In genomic region chr5:171315925-171316257, GRCh38 we compare ENCODE assay signal across 17 cellular contexts. TPM values are rescaled to one million over a fixed set of nuclear protein-coding genes. Genes with fewer than 3 reads are reported as not detected.
DNase-seq lines count a peak whose midpoint lies in the region; ATAC-seq and TF ChIP-seq lines count a peak whose summit lies in the region.
"Had no signal": no experiment of that assay in that cellular context is flagged by ENCODE, and none has a peak within 500 bp of the region (broad histone marks: within the 10 kb centered on the region; RNA-seq: fewer than 3 reads in every experiment).

No MANE protein-coding gene starts in this region.

- DNase-seq in heart right ventricle, result no peak
- no peak for DNase-seq in cardiac septum (ENCODE audit: low spot score)
- DNase-seq in chondrocyte (ENCODE audit: low spot score), result no peak
- no peak for DNase-seq in type B pancreatic cell (ENCODE audit: extremely low spot score, unreplicated experiment)
- no peak for DNase-seq in NCI-H187 (lab: John Stamatoyannopoulos, UW)
- DNase-seq in upper lobe of left lung, result no peak
- DNase-seq: activated CD8-positive, alpha-beta memory T cell treated with anti-CD3 and anti-CD28 coated beads, Interleukin-2, amount 50 U/mL, for 4 hours; activated naive CD4-positive, alpha-beta T cell treated with anti-CD3 and anti-CD28 coated beads, Interleukin-2, amount 10 ng/mL, durations not matched to agents 7 days and 5 days; effector CD8-positive, alpha-beta T cell; lower lobe of right lung; NCI-H2081 treated with DMSO at 0.1 percent for 48 hours; NCI-H69; right lobe of liver; stimulated activated CD4-positive, alpha-beta T cell treated with anti-CD3 and anti-CD28 coated beads, Interleukin-2, amount 100 ng/mL, for 48 hours had no signal

- peaks cover 82% of the 10 kb centered on the region for H3K27me3 Mint-ChIP-seq in chondrocyte (ENCODE audit: low read depth)
- peaks cover 99% of the 10 kb centered on the region for H3K27me3 Mint-ChIP-seq in nephron (ENCODE audit: low read depth)
- peaks cover 92% of the 10 kb centered on the region for H3K27me3 Mint-ChIP-seq in type B pancreatic cell

- H3K36me3 Mint-ChIP-seq in chondrocyte (ENCODE audit: low read depth) (peaks cover 2% of the 10 kb centered on the region), nephron (ENCODE audit: low read depth) (no peaks in the 10 kb centered on the region), type B pancreatic cell (no peaks in the 10 kb centered on the region)

- no peaks in the 10 kb centered on the region for H3K9me3 ChIP-seq in heart right ventricle
- no peaks in the 10 kb centered on the region for H3K9me3 ChIP-seq in upper lobe of left lung
- H3K9me3 ChIP-seq: lower lobe of right lung, right lobe of liver had no signal

- no peak for TF ChIP-seq EP300 in upper lobe of left lung (IDR thresholded peaks at IDR 0.05)

- no peaks in the 10 kb centered on the region for H3K9me3 Mint-ChIP-seq in chondrocyte (ENCODE audit: low read depth)
- peaks cover 2% of the 10 kb centered on the region for H3K9me3 Mint-ChIP-seq in nephron
- no peaks in the 10 kb centered on the region for H3K9me3 Mint-ChIP-seq in type B pancreatic cell
- H3K9me3 Mint-ChIP-seq: activated naive CD4-positive, alpha-beta T cell treated with anti-CD3 and anti-CD28 coated beads, Interleukin-2, amount 10 ng/mL, durations not matched to agents 7 days and 5 days had no signal

- peak overlapping the region; percentile 57 for H3K4me3 Mint-ChIP-seq in chondrocyte (ENCODE audit: unreplicated experiment)
- H3K4me3 Mint-ChIP-seq in nephron, result peak overlapping the region; percentile 40 to 52 (median 50)
- H3K4me3 Mint-ChIP-seq in type B pancreatic cell, result peak overlapping the region; percentile 60
- H3K4me3 Mint-ChIP-seq: activated naive CD4-positive, alpha-beta T cell treated with anti-CD3 and anti-CD28 coated beads, Interleukin-2, amount 10 ng/mL, durations not matched to agents 7 days and 5 days had no signal

- H3K4me1 ChIP-seq in heart right ventricle, result peaks cover 12 to 57% (median 51%) of the 10 kb centered on the region in 9 donors
- H3K4me1 ChIP-seq in upper lobe of left lung, result peaks cover 42 to 58% (median 52%) of the 10 kb centered on the region in 4 donors

- H3K27me3 ChIP-seq in heart right ventricle (peaks cover 63 to 100% (median 100%) of the 10 kb centered on the region in 7 donors), upper lobe of left lung (peaks cover 0 to 78% (median 46%) of the 10 kb centered on the region in 4 donors)

- intact Hi-C loops in heart right ventricle (cut with DNase I), result no loop called here
- intact Hi-C loops in cardiac septum (cut with DNase I), result no loop called here

- no peak overlapping the region for H3K27ac Mint-ChIP-seq in chondrocyte (ENCODE audit: unreplicated experiment)
- H3K27ac Mint-ChIP-seq in nephron, result no peak overlapping the region
- H3K27ac Mint-ChIP-seq in type B pancreatic cell, result no peak overlapping the region
- H3K27ac Mint-ChIP-seq: activated naive CD4-positive, alpha-beta T cell treated with anti-CD3 and anti-CD28 coated beads, Interleukin-2, amount 10 ng/mL, durations not matched to agents 7 days and 5 days had no signal

- H3K4me1 Mint-ChIP-seq in chondrocyte (ENCODE audit: low read depth), result peaks cover 23% of the 10 kb centered on the region
- H3K4me1 Mint-ChIP-seq in nephron, result peaks cover 12% of the 10 kb centered on the region
- H3K4me1 Mint-ChIP-seq in type B pancreatic cell (ENCODE audit: unreplicated experiment), result peaks cover 6% of the 10 kb centered on the region

- no peak for TF ChIP-seq POLR2A in upper lobe of left lung (IDR thresholded peaks at IDR 0.05)

- TF ChIP-seq CTCF in heart right ventricle (IDR thresholded peaks at IDR 0.05) (no peak), chondrocyte (IDR thresholded peaks at IDR 0.05) (no peak), nephron (IDR thresholded peaks at IDR 0.05; ENCODE audit: unreplicated experiment in 3 of 3) (no peak), type B pancreatic cell (conservative IDR thresholded peaks at IDR 0.05) (no peak), upper lobe of left lung (IDR thresholded peaks at IDR 0.05) (no peak)

- WGBS in heart right ventricle, 2 donors, result 9 to 11% methylated on average over 20 of the region's 20 CpGs
- WGBS in upper lobe of left lung, 2 donors, result 16 to 19% methylated on average over 20 of the region's 20 CpGs

- H3K27ac ChIP-seq in heart right ventricle (no peak overlapping the region), upper lobe of left lung (no peak overlapping the region)
- H3K27ac ChIP-seq: lower lobe of right lung, right lobe of liver had no signal

- ATAC-seq in heart right ventricle, result no peak
- ATAC-seq in upper lobe of left lung (ENCODE audit: low FRiP score in 2 of 2), result no peak
- ATAC-seq in GM18498 (IDR thresholded peaks at IDR 0.05; ENCODE audit: unreplicated experiment), result no peak

- H3K4me3 ChIP-seq in heart right ventricle (peak overlapping the region in 8 of 10 donors; percentile 9 to 38 (median 24)), upper lobe of left lung (peak overlapping the region in 2 of 4 donors; percentile 22 to 25)

- H3K36me3 ChIP-seq in heart right ventricle (no peaks in the 10 kb centered on the region), upper lobe of left lung (no peaks in the 10 kb centered on the region)
- H3K36me3 ChIP-seq: lower lobe of right lung, right lobe of liver had no signal

RNA-seq across cellular contexts. Expression of gene TLX3, which starts 6.8 kb away (rescaled TPM):
- total RNA-seq in heart right ventricle, result not detected
- not detected for polyA plus RNA-seq in heart right ventricle
- total RNA-seq in cardiac septum, result not detected
- not detected in 3 replicates for total RNA-seq in chondrocyte
- 2.1 and 7.8 TPM in 2 replicates for total RNA-seq in type B pancreatic cell (ENCODE audit: low replicate concordance)
- total RNA-seq in upper lobe of left lung, result not detected
- total RNA-seq: H7, lower lobe of right lung, right lobe of liver had no signal
